ENCODE assay signal across 8 cellular contexts in genomic region chr12:48817957-48818830, GRCh38. TPM values are rescaled to one million over a fixed set of nuclear protein-coding genes. Genes with fewer than 3 reads are reported as not detected.
DNase-seq lines count a peak whose midpoint lies in the region; ATAC-seq and TF ChIP-seq lines count a peak whose summit lies in the region.

Gene CACNB3, plus strand, starts transcription at chr12:48818496. Its CDS starts 434 bp downstream, at chr12:48818930.

- no peak for TF ChIP-seq CTCF in BJ (IDR thresholded peaks at IDR 0.05; ENCODE audit: insufficient read depth, low read depth, low read length)
- no peak for TF ChIP-seq CTCF in activated CD8-positive, alpha-beta T cell treated with anti-CD3 and anti-CD28 coated beads for 36 hours (IDR thresholded peaks at IDR 0.05)

- WGBS in mesendoderm (ENCODE audit: extremely low coverage, insufficient coverage, low lambda C conversion rate): no CpG with 5 or more reads among the region's 78 CpGs

- no peak for DNase-seq in BJ (ENCODE audit: low read depth)
- peak; percentile 62 for DNase-seq in H4 (ENCODE audit: low spot score)
- DNase-seq in NCI-H460 (ENCODE audit: extremely low read depth, low read depth): peak; percentile 39
- peak; percentile 86 for DNase-seq in activated CD8-positive, alpha-beta T cell treated with anti-CD3 and anti-CD28 coated beads for 36 hours
- peak; percentile 74 for DNase-seq in effector CD4-positive, alpha-beta T cell
- DNase-seq in mesendoderm: peak; percentile 79
- DNase-seq in stimulated activated CD8-positive, alpha-beta memory T cell treated with anti-CD3 and anti-CD28 coated beads, Interleukin-12 subunit alpha, Interleukin-12 subunit beta, amount 100 ng/mL, for 24 hours (ENCODE audit: extremely low read depth): peak; percentile 41

- H3K4me3 ChIP-seq in BJ (ENCODE audit: low read depth, low read length) (peak within 1 kb of the TSS; percentile 83), mesendoderm (ENCODE audit: low read length) (peak within 1 kb of the TSS; percentile 70)

- peak within 1 kb of the TSS; percentile 81 for H3K4me3 Mint-ChIP-seq in activated CD8-positive, alpha-beta T cell treated with anti-CD3 and anti-CD28 coated beads for 36 hours

- H3K4me2 ChIP-seq in mesendoderm (ENCODE audit: low read length): peak within 1 kb of the TSS; percentile 79

- H3K27ac ChIP-seq in mesendoderm (ENCODE audit: low read depth, low read length): no peak within 1 kb of the TSS

- no peak within 1 kb of the TSS for H2BK5ac ChIP-seq in mesendoderm (ENCODE audit: low read length)

- H3K27me3 ChIP-seq in BJ (ENCODE audit: control insufficient read depth, insufficient read depth, low read length) (no peaks in the 10 kb centered on the region), mesendoderm (ENCODE audit: insufficient read depth, low read length, poor library complexity) (peaks cover 16% of the 10 kb centered on the region)

- peaks cover 31% of the 10 kb centered on the region for H3K4me1 Mint-ChIP-seq in activated CD8-positive, alpha-beta T cell treated with anti-CD3 and anti-CD28 coated beads for 36 hours (ENCODE audit: low read depth)

- H3K79me2 ChIP-seq in mesendoderm (ENCODE audit: control insufficient read depth, insufficient read depth, low read length): no peaks in the 10 kb centered on the region

- POLR2A ChIA-PET in BJ (lab: Charles Lee): no interaction called here
- POLR2A ChIA-PET in activated CD8-positive, alpha-beta T cell treated with anti-CD3 and anti-CD28 coated beads for 36 hours (lab: Charles Lee): no interaction called here

- no peaks in the 10 kb centered on the region for H3K79me1 ChIP-seq in mesendoderm (ENCODE audit: low read length)

- peaks cover 5% of the 10 kb centered on the region for H3K4me1 ChIP-seq in mesendoderm (ENCODE audit: control insufficient read depth, low read depth, low read length)

- H3K56ac ChIP-seq in mesendoderm (ENCODE audit: low read length): peak within 1 kb of the TSS; percentile 87

- H4K5ac ChIP-seq in mesendoderm (ENCODE audit: low read length): no peak within 1 kb of the TSS

- H3K36me3 ChIP-seq in BJ (ENCODE audit: control insufficient read depth, insufficient read depth, low read length) (no peaks in the 10 kb centered on the region; the same call in 1 of the 2 replicates), mesendoderm (ENCODE audit: control insufficient read depth, insufficient read depth, low read length) (no peaks in the 10 kb centered on the region)

- peak; percentile 70 for ATAC-seq in activated CD8-positive, alpha-beta T cell treated with anti-CD3 and anti-CD28 coated beads for 36 hours
- ATAC-seq in GM21515 (IDR thresholded peaks at IDR 0.05; ENCODE audit: unreplicated experiment): no peak

- H3K18ac ChIP-seq in mesendoderm (ENCODE audit: low read length): peak within 1 kb of the TSS; percentile 4

- no peak within 1 kb of the TSS for H4K8ac ChIP-seq in mesendoderm (ENCODE audit: low read depth, low read length)

- peak within 1 kb of the TSS; percentile 67 for H3K9ac ChIP-seq in mesendoderm (ENCODE audit: low read length)

- no peaks in the 10 kb centered on the region for H3K36me3 Mint-ChIP-seq in activated CD8-positive, alpha-beta T cell treated with anti-CD3 and anti-CD28 coated beads for 36 hours (ENCODE audit: low read depth)

- peaks cover 19% of the 10 kb centered on the region for H3K27me3 Mint-ChIP-seq in activated CD8-positive, alpha-beta T cell treated with anti-CD3 and anti-CD28 coated beads for 36 hours

- H2BK15ac ChIP-seq in mesendoderm (replicated peaks; ENCODE audit: low read depth): no peak within 1 kb of the TSS

- CTCF ChIA-PET in BJ (lab: Yijun Ruan, JAX): interaction anchor here (1.4 kb wide), 1 partner anchor 72 kb away, joined by 4 read pairs; no protein-coding TSS in a partner anchor
- CTCF ChIA-PET in activated CD8-positive, alpha-beta T cell treated with anti-CD3 and anti-CD28 coated beads for 36 hours (lab: Charles Lee): interaction anchor here (1.3 to 6.3 kb wide), 5 partner anchors 9 to 160 kb away, joined by 4 to 62 read pairs (median 7); partner anchors contain the start of genes DDX23 and WNT1

- H3K23ac ChIP-seq in mesendoderm (ENCODE audit: low read length): no peak within 1 kb of the TSS

- H2BK120ac ChIP-seq in mesendoderm (ENCODE audit: low read depth, low read length): no peak within 1 kb of the TSS

- H2AK5ac ChIP-seq in mesendoderm (ENCODE audit: low read length): no peak within 1 kb of the TSS

- no peaks in the 10 kb centered on the region for H3K9me3 Mint-ChIP-seq in activated CD8-positive, alpha-beta T cell treated with anti-CD3 and anti-CD28 coated beads for 36 hours

- intact Hi-C loops in activated CD8-positive, alpha-beta T cell treated with anti-CD3 and anti-CD28 coated beads for 36 hours (cut with micrococcal nuclease): no loop called here

- H3K27ac Mint-ChIP-seq in activated CD8-positive, alpha-beta T cell treated with anti-CD3 and anti-CD28 coated beads for 36 hours: no peak within 1 kb of the TSS

- no peak within 1 kb of the TSS for H3K4ac ChIP-seq in mesendoderm (ENCODE audit: low read depth, low read length)

RNA-seq across cellular contexts. Expression of gene CACNB3, which starts in this region (rescaled TPM):
- polyA plus RNA-seq in BJ (2011; rRNA removed): 24.2 and 48.2 TPM in 2 replicates
- polyA minus RNA-seq in BJ (2011; rRNA and poly(A)+ RNA removed): 26.6 and 32.2 TPM in 2 replicates
- 15.1 and 17.7 TPM in 2 replicates for total RNA-seq in H4 (2014; rRNA removed; shearing (Covaris generic))
- 6.3 and 6.6 TPM in 2 replicates for total RNA-seq in NCI-H460 (2014; rRNA removed; shearing (Covaris generic))
- polyA plus RNA-seq in NCI-H460 (2014; cell fraction: nucleus; rRNA removed): 16.6 and 27.8 TPM in 2 replicates
- 1 to 10 TPM; 7.7 to 8.2 TPM for total RNA-seq in activated CD8-positive, alpha-beta T cell treated with anti-CD3 and anti-CD28 coated beads for 36 hours
- 1.3 TPM for polyA plus RNA-seq in mesendoderm (2013, experiment 1 of 2)
- polyA plus RNA-seq in mesendoderm (2013, experiment 2 of 2): 1.8 TPM
